In genomic region chr11:106426696-106427095, GRCh38 we compare ENCODE assay signal across 22 cellular contexts.
"Had no signal": no experiment of that assay in that cellular context is flagged by ENCODE, and none has a peak within 500 bp of the region (broad histone marks: within the 10 kb centered on the region; RNA-seq: fewer than 3 reads in every experiment).

No MANE protein-coding gene starts in this region.

- FAIRE-seq: endothelial cell of umbilical vein, urothelium cell line had no signal

- H3K27me3 ChIP-seq: gastroesophageal sphincter, right lobe of liver, suprapubic skin, thyroid gland had no signal

- H3K36me3 ChIP-seq: gastroesophageal sphincter, prostate gland, right lobe of liver, suprapubic skin, thyroid gland had no signal

- H3K9me3 Mint-ChIP-seq: endodermal cell, nephron progenitor cell, type B pancreatic cell had no signal

- H3K27ac Mint-ChIP-seq: endodermal cell; immature natural killer cell; naive thymus-derived CD4-positive, alpha-beta T cell; nephron progenitor cell; stimulated activated effector memory CD8-positive, alpha-beta T cell treated with anti-CD3 and anti-CD28 coated beads, Interleukin-12 subunit alpha, Interleukin-12 subunit beta, amount 100 ng/mL, for 72 hours; type B pancreatic cell had no signal

- ATAC-seq: esophagus mucosa; gastroesophageal sphincter; naive thymus-derived CD4-positive, alpha-beta T cell; right lobe of liver; stimulated activated effector memory CD8-positive, alpha-beta T cell treated with anti-CD3 and anti-CD28 coated beads, Interleukin-12 subunit alpha, Interleukin-12 subunit beta, amount 100 ng/mL, for 72 hours; stimulated activated naive CD8-positive, alpha-beta T cell treated with anti-CD3 and anti-CD28 coated beads, Interleukin-15, Interleukin-2, amounts not matched to agents 100 U/mL and 50 U/mL, for 24 hours had no signal

- H3K36me3 Mint-ChIP-seq: immature natural killer cell; naive thymus-derived CD4-positive, alpha-beta T cell; stimulated activated effector memory CD8-positive, alpha-beta T cell treated with anti-CD3 and anti-CD28 coated beads, Interleukin-12 subunit alpha, Interleukin-12 subunit beta, amount 100 ng/mL, for 72 hours; type B pancreatic cell had no signal

- H3K9me3 ChIP-seq: gastroesophageal sphincter, prostate gland, right lobe of liver, suprapubic skin, thyroid gland had no signal

- H3K4me1 Mint-ChIP-seq: endodermal cell; immature natural killer cell; naive thymus-derived CD4-positive, alpha-beta T cell; nephron progenitor cell; stimulated activated effector memory CD8-positive, alpha-beta T cell treated with anti-CD3 and anti-CD28 coated beads, Interleukin-12 subunit alpha, Interleukin-12 subunit beta, amount 100 ng/mL, for 72 hours had no signal

- H3K9ac ChIP-seq: parathyroid adenoma had no signal

- H3K27me3 Mint-ChIP-seq: naive thymus-derived CD4-positive, alpha-beta T cell; type B pancreatic cell had no signal

- H3K4me3 ChIP-seq: coronary artery, gastroesophageal sphincter, prostate gland, right lobe of liver, suprapubic skin, thyroid gland had no signal

- H3K4me3 Mint-ChIP-seq: endodermal cell; immature natural killer cell; naive thymus-derived CD4-positive, alpha-beta T cell; nephron progenitor cell; stimulated activated effector memory CD8-positive, alpha-beta T cell treated with anti-CD3 and anti-CD28 coated beads, Interleukin-12 subunit alpha, Interleukin-12 subunit beta, amount 100 ng/mL, for 72 hours; type B pancreatic cell had no signal

- H3K27ac ChIP-seq: coronary artery, gastroesophageal sphincter, parathyroid adenoma, prostate gland, right lobe of liver, suprapubic skin, thyroid gland had no signal

- DNase-seq: effector CD4-positive, alpha-beta T cell; endodermal cell; glutamatergic neuron; immature natural killer cell; naive thymus-derived CD4-positive, alpha-beta T cell; nephron progenitor cell; retina; right lobe of liver; stimulated activated CD4-positive, alpha-beta T cell treated with anti-CD3 and anti-CD28 coated beads, Interleukin-4, amount 100 ng/mL, for 1 hour; stimulated activated CD8-positive, alpha-beta memory T cell treated with anti-CD3 and anti-CD28 coated beads, Interleukin-4, amount 100 ng/mL, for 48 hours; stimulated activated naive CD8-positive, alpha-beta T cell treated with anti-CD3 and anti-CD28 coated beads, Interleukin-15, Interleukin-2, amounts not matched to agents 100 U/mL and 50 U/mL, for 24 hours; thyroid gland had no signal

- H3K4me1 ChIP-seq: gastroesophageal sphincter, parathyroid adenoma, prostate gland, right lobe of liver, suprapubic skin, thyroid gland had no signal
